39 cellular contexts compared by ENCODE assay signal in the genomic region with DNA sequence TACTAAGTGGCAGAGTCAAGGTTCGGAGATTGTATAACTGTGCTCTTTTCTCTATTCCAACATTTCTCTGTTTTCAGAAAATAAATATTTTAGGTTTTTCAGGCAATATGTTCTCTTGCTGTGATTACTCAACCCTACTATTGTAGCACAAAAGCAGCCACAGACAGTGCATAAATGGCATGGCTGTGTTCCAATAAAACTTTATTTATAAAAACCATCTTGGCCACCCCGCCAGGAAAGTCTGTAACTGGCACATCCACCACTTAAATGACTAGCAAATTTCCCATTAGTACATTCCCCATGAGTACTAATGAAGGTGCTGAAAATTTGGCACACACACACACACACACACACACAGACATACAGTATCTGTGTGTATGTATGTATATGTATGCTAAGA.
"Had no signal": no experiment of that assay in that cellular context is flagged by ENCODE, and none has a peak within 500 bp of the region (broad histone marks: within the 10 kb centered on the region; RNA-seq: fewer than 3 reads in every experiment).

No MANE protein-coding gene starts in this region.

- H3K4me1 ChIP-seq: adrenal gland, ascending aorta, body of pancreas, breast epithelium had no signal

- H3K36me3 Mint-ChIP-seq: activated naive CD4-positive, alpha-beta T cell treated with anti-CD3 and anti-CD28 coated beads, Interleukin-2, amount 10 ng/mL, durations not matched to agents 7 days and 5 days; activated naive CD4-positive, alpha-beta T cell treated with anti-CD3 and anti-CD28 coated beads, Interleukin-2, amount 50 U/mL, for 24 hours; activated naive CD4-positive, alpha-beta T cell treated with anti-CD3 and anti-CD28 coated beads, Interleukin-2, amount 50 U/mL, for 72 hours; activated naive CD8-positive, alpha-beta T cell; activated naive CD8-positive, alpha-beta T cell treated with anti-CD3 and anti-CD28 coated beads for 36 hours; activated naive CD8-positive, alpha-beta T cell treated with anti-CD3 and anti-CD28 coated beads, Interleukin-2, amount 10 ng/mL, durations not matched to agents 7 days and 5 days; brain had no signal

- H3K4me3 Mint-ChIP-seq: activated naive CD4-positive, alpha-beta T cell treated with anti-CD3 and anti-CD28 coated beads for 36 hours; activated naive CD4-positive, alpha-beta T cell treated with anti-CD3 and anti-CD28 coated beads, Interleukin-2, amount 10 ng/mL, durations not matched to agents 7 days and 5 days; activated naive CD4-positive, alpha-beta T cell treated with anti-CD3 and anti-CD28 coated beads, Interleukin-2, amount 50 U/mL, for 24 hours; activated naive CD8-positive, alpha-beta T cell; activated naive CD8-positive, alpha-beta T cell treated with anti-CD3 and anti-CD28 coated beads for 36 hours; activated naive CD8-positive, alpha-beta T cell treated with anti-CD3 and anti-CD28 coated beads, Interleukin-2, amount 10 ng/mL, durations not matched to agents 7 days and 5 days; activated naive CD8-positive, alpha-beta T cell treated with anti-CD3 and anti-CD28 coated beads, Interleukin-2, amount 50 U/mL, for 24 hours; activated T-cell treated with anti-CD3 and anti-CD28 coated beads, Interleukin-2, amount 50 U/mL, for 24 hours; activated T-cell treated with anti-CD3 and anti-CD28 coated beads, Interleukin-2, amount 50 U/mL, for 4 hours; activated T-cell treated with anti-CD3 and anti-CD28 coated beads, Interleukin-2, amount 50 U/mL, for 72 hours; activated T-helper 1 cell treated with anti-CD3 and anti-CD28 coated beads, Interleukin-12 subunit alpha, Interleukin-12 subunit beta, Interleukin-2, Interleukin-4 antibody, amounts not matched to agents 30 ng/mL and 10 ng/mL and 1 ng/mL, durations not matched to agents 14 hours and 24 hours and 36 hours; brain; central memory CD8-positive, alpha-beta T cell had no signal

- H3K27ac ChIP-seq: adrenal gland, ascending aorta, body of pancreas, brain microvascular endothelial cell, breast epithelium, cardiac muscle cell had no signal

- DNase-seq: activated effector memory CD4-positive, alpha-beta T cell treated with anti-CD3 and anti-CD28 coated beads, Interleukin-2, amount 50 U/mL, for 16 hours; activated effector memory CD4-positive, alpha-beta T cell treated with Interleukin-2 at 50 U/mL for 16 hours; activated gamma-delta T cell; activated gamma-delta T cell treated with Interleukin-2 at 50 U/mL for 16 hours; activated naive CD4-positive, alpha-beta T cell; activated naive CD4-positive, alpha-beta T cell treated with anti-CD3 and anti-CD28 coated beads for 36 hours; activated naive CD4-positive, alpha-beta T cell treated with anti-CD3 and anti-CD28 coated beads, Interleukin-2, amount 10 ng/mL, durations not matched to agents 7 days and 5 days; activated naive CD4-positive, alpha-beta T cell treated with anti-CD3 and anti-CD28 coated beads, Interleukin-2, amount 50 U/mL, for 16 hours; activated naive CD4-positive, alpha-beta T cell treated with Interleukin-2 at 50 U/mL for 16 hours; activated naive CD8-positive, alpha-beta T cell treated with anti-CD3 and anti-CD28 coated beads for 36 hours; activated naive CD8-positive, alpha-beta T cell treated with anti-CD3 and anti-CD28 coated beads, Interleukin-2, amount 10 ng/mL, durations not matched to agents 7 days and 5 days; activated naive CD8-positive, alpha-beta T cell treated with anti-CD3 and anti-CD28 coated beads, Interleukin-2, amount 50 U/mL, for 24 hours; activated T-cell treated with anti-CD3 and anti-CD28 coated beads, Interleukin-2, amount 50 U/mL, for 1 hour; activated T-cell treated with anti-CD3 and anti-CD28 coated beads, Interleukin-2, amount 50 U/mL, for 24 hours; activated T-cell treated with anti-CD3 and anti-CD28 coated beads, Interleukin-2, amount 50 U/mL, for 4 hours; activated T-cell treated with anti-CD3 and anti-CD28 coated beads, Interleukin-2, amount 50 U/mL, for 48 hours; activated T-cell treated with anti-CD3 and anti-CD28 coated beads, Interleukin-2, amount 50 U/mL, for 72 hours; adrenal gland; amniotic stem cell; amygdala; anterior cingulate cortex; aorta; body of pancreas; brain microvascular endothelial cell; caudate nucleus; central memory CD4-positive, alpha-beta T cell; cerebellar nuclear complex had no signal

- ATAC-seq: activated naive CD4-positive, alpha-beta T cell treated with anti-CD3 and anti-CD28 coated beads, Interleukin-2, amount 50 U/mL, for 72 hours; activated naive CD8-positive, alpha-beta T cell treated with anti-CD3 and anti-CD28 coated beads, Interleukin-2, amount 50 U/mL, for 24 hours; activated T-cell treated with anti-CD3 and anti-CD28 coated beads, Interleukin-2, amount 50 U/mL, for 4 hours; activated T-cell treated with anti-CD3 and anti-CD28 coated beads, Interleukin-2, amount 50 U/mL, for 72 hours; body of pancreas had no signal

- H3K27me3 Mint-ChIP-seq: activated naive CD4-positive, alpha-beta T cell treated with anti-CD3 and anti-CD28 coated beads, Interleukin-2, amount 10 ng/mL, durations not matched to agents 7 days and 5 days; activated naive CD4-positive, alpha-beta T cell treated with anti-CD3 and anti-CD28 coated beads, Interleukin-2, amount 50 U/mL, for 24 hours; activated naive CD8-positive, alpha-beta T cell treated with anti-CD3 and anti-CD28 coated beads, Interleukin-2, amount 50 U/mL, for 24 hours; central memory CD8-positive, alpha-beta T cell had no signal

- H3K27ac Mint-ChIP-seq: activated naive CD4-positive, alpha-beta T cell treated with anti-CD3 and anti-CD28 coated beads for 36 hours; activated naive CD4-positive, alpha-beta T cell treated with anti-CD3 and anti-CD28 coated beads, Interleukin-2, amount 10 ng/mL, durations not matched to agents 7 days and 5 days; activated naive CD4-positive, alpha-beta T cell treated with anti-CD3 and anti-CD28 coated beads, Interleukin-2, amount 50 U/mL, for 24 hours; activated naive CD4-positive, alpha-beta T cell treated with anti-CD3 and anti-CD28 coated beads, Interleukin-2, amount 50 U/mL, for 72 hours; activated naive CD8-positive, alpha-beta T cell; activated naive CD8-positive, alpha-beta T cell treated with anti-CD3 and anti-CD28 coated beads for 36 hours; activated naive CD8-positive, alpha-beta T cell treated with anti-CD3 and anti-CD28 coated beads, Interleukin-2, amount 10 ng/mL, durations not matched to agents 7 days and 5 days; activated naive CD8-positive, alpha-beta T cell treated with anti-CD3 and anti-CD28 coated beads, Interleukin-2, amount 50 U/mL, for 24 hours; activated T-cell treated with anti-CD3 and anti-CD28 coated beads, Interleukin-2, amount 50 U/mL, for 24 hours; activated T-cell treated with anti-CD3 and anti-CD28 coated beads, Interleukin-2, amount 50 U/mL, for 72 hours; activated T-helper 1 cell treated with anti-CD3 and anti-CD28 coated beads, Interleukin-12 subunit alpha, Interleukin-12 subunit beta, Interleukin-2, Interleukin-4 antibody, amounts not matched to agents 30 ng/mL and 10 ng/mL and 1 ng/mL, durations not matched to agents 14 hours and 24 hours and 36 hours; activated T-helper 2 cell treated with anti-CD3 and anti-CD28 coated beads, Interferon-gamma antibody, Interleukin-2, Interleukin-4, amounts not matched to agents 10 μg/mL and 5 μg/mL and 100 μg/mL, durations not matched to agents 14 hours and 24 hours and 36 hours; brain had no signal

- FAIRE-seq: astrocyte, bronchial epithelial cell had no signal

- H3K9me3 ChIP-seq: adrenal gland, ascending aorta, body of pancreas, breast epithelium had no signal

- H3K27me3 ChIP-seq: adrenal gland, ascending aorta, body of pancreas, brain microvascular endothelial cell, breast epithelium, cardiac muscle cell had no signal

- H3K36me3 ChIP-seq: adrenal gland, ascending aorta, brain microvascular endothelial cell, breast epithelium, cardiac muscle cell had no signal

- H3K4me1 Mint-ChIP-seq: activated naive CD4-positive, alpha-beta T cell treated with anti-CD3 and anti-CD28 coated beads, Interleukin-2, amount 10 ng/mL, durations not matched to agents 7 days and 5 days; activated naive CD4-positive, alpha-beta T cell treated with anti-CD3 and anti-CD28 coated beads, Interleukin-2, amount 50 U/mL, for 24 hours; activated naive CD8-positive, alpha-beta T cell treated with anti-CD3 and anti-CD28 coated beads for 36 hours; activated naive CD8-positive, alpha-beta T cell treated with anti-CD3 and anti-CD28 coated beads, Interleukin-2, amount 10 ng/mL, durations not matched to agents 7 days and 5 days; activated naive CD8-positive, alpha-beta T cell treated with anti-CD3 and anti-CD28 coated beads, Interleukin-2, amount 50 U/mL, for 24 hours; brain; central memory CD8-positive, alpha-beta T cell had no signal

- H3K4me3 ChIP-seq: adrenal gland, ascending aorta, body of pancreas, breast epithelium, cardiac muscle cell had no signal

- H3K9me3 Mint-ChIP-seq: activated naive CD4-positive, alpha-beta T cell treated with anti-CD3 and anti-CD28 coated beads for 36 hours; activated naive CD4-positive, alpha-beta T cell treated with anti-CD3 and anti-CD28 coated beads, Interleukin-2, amount 50 U/mL, for 24 hours; activated naive CD8-positive, alpha-beta T cell treated with anti-CD3 and anti-CD28 coated beads for 36 hours; activated T-cell treated with anti-CD3 and anti-CD28 coated beads, Interleukin-2, amount 50 U/mL, for 24 hours; activated T-cell treated with anti-CD3 and anti-CD28 coated beads, Interleukin-2, amount 50 U/mL, for 72 hours; activated T-helper 1 cell treated with anti-CD3 and anti-CD28 coated beads, Interleukin-12 subunit alpha, Interleukin-12 subunit beta, Interleukin-2, Interleukin-4 antibody, amounts not matched to agents 30 ng/mL and 10 ng/mL and 1 ng/mL, durations not matched to agents 14 hours and 24 hours and 36 hours; activated T-helper 2 cell treated with anti-CD3 and anti-CD28 coated beads, Interferon-gamma antibody, Interleukin-2, Interleukin-4, amounts not matched to agents 10 μg/mL and 5 μg/mL and 100 μg/mL, durations not matched to agents 14 hours and 24 hours and 36 hours; central memory CD8-positive, alpha-beta T cell had no signal
